ENCODE assay signal across 1 cellular context in the genomic region with DNA sequence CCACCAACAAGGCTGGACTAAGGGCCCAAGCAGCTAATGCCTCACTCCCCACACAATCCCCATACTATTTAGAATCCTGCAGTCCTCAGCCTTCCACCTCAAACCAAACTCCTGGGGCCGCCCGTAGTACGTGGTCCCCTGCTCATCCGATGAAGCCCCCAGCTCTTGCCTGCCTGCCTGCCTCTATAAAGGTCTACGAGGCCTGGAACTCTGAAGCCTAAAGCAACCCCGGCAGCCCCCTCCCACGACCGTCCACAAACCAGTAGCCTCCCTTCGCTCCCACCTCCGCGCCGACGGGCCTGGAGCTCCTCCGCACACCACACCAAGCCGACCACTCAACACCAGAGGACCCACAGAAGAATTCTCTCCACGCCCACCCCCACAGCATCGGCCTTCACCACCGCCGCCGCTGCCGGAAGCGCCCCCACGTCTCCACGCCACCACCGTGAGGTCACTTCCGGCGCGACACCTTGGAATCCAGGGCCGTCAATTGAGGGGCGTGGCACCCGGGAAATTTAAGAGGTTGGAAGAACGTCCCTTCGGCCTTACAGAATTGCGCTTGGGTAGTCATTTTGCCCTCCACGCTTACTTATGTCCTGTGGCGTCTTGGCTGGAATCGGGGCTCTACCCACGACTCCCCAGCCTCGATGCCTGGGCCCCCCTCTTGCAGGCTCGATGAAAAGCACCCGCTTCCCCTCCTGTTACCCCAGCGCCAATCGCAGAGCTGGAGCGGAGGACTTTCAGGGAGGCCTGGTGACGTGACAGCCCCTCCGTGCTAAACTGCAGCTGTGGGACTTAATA.
TF ChIP-seq lines count a peak whose summit lies in the region.

A gene with protein sequence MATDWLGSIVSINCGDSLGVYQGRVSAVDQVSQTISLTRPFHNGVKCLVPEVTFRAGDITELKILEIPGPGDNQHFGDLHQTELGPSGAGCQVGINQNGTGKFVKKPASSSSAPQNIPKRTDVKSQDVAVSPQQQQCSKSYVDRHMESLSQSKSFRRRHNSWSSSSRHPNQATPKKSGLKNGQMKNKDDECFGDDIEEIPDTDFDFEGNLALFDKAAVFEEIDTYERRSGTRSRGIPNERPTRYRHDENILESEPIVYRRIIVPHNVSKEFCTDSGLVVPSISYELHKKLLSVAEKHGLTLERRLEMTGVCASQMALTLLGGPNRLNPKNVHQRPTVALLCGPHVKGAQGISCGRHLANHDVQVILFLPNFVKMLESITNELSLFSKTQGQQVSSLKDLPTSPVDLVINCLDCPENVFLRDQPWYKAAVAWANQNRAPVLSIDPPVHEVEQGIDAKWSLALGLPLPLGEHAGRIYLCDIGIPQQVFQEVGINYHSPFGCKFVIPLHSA (minus strand): TSS at position 428 of the 801 bp plus-strand sequence. CDS start 20,900 bp downstream, outside the sequence.

TF ChIP-seq in K562, 482 proteins besides CTCF, POLR2A, EP300 and RAD21 (continued from another document and continues in another):
- TF ChIP-seq, protein P1, sequence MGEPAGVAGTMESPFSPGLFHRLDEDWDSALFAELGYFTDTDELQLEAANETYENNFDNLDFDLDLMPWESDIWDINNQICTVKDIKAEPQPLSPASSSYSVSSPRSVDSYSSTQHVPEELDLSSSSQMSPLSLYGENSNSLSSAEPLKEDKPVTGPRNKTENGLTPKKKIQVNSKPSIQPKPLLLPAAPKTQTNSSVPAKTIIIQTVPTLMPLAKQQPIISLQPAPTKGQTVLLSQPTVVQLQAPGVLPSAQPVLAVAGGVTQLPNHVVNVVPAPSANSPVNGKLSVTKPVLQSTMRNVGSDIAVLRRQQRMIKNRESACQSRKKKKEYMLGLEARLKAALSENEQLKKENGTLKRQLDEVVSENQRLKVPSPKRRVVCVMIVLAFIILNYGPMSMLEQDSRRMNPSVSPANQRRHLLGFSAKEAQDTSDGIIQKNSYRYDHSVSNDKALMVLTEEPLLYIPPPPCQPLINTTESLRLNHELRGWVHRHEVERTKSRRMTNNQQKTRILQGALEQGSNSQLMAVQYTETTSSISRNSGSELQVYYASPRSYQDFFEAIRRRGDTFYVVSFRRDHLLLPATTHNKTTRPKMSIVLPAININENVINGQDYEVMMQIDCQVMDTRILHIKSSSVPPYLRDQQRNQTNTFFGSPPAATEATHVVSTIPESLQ (CRISPR knock-in tag; IDR thresholded peaks at IDR 0.05): no peak; the same call in 1 of the 2 replicates
- peak; percentile 33; the same call in 1 of the 2 replicates for TF ChIP-seq DMBX1 (CRISPR knock-in tag; IDR thresholded peaks at IDR 0.05; ENCODE audit: borderline replicate concordance)
- no peak for TF ChIP-seq EZH2 (IDR thresholded peaks at IDR 0.05; ENCODE audit: borderline replicate concordance, low read depth, low read length)
- no peak for TF ChIP-seq SLC30A9 (CRISPR knock-in tag; IDR thresholded peaks at IDR 0.05)
- no peak for TF ChIP-seq CHD4 (IDR thresholded peaks at IDR 0.05; ENCODE audit: insufficient read depth, insufficient replicate concordance, low read depth, low read length, poor library complexity, severe bottlenecking)
- TF ChIP-seq, protein P2, sequence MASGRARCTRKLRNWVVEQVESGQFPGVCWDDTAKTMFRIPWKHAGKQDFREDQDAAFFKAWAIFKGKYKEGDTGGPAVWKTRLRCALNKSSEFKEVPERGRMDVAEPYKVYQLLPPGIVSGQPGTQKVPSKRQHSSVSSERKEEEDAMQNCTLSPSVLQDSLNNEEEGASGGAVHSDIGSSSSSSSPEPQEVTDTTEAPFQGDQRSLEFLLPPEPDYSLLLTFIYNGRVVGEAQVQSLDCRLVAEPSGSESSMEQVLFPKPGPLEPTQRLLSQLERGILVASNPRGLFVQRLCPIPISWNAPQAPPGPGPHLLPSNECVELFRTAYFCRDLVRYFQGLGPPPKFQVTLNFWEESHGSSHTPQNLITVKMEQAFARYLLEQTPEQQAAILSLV (tag; IDR thresholded peaks at IDR 0.05): no peak
- TF ChIP-seq ZNF696 (CRISPR knock-in tag; conservative IDR thresholded peaks at IDR 0.05): no peak
- no peak for TF ChIP-seq CCNT2 (IDR thresholded peaks at IDR 0.05; ENCODE audit: borderline replicate concordance, extremely low read depth, insufficient read length, low read depth, low read length)
- peak; percentile 99 for TF ChIP-seq PHF8 (IDR thresholded peaks at IDR 0.05; ENCODE audit: borderline replicate concordance, low read length)
- TF ChIP-seq, protein P3, sequence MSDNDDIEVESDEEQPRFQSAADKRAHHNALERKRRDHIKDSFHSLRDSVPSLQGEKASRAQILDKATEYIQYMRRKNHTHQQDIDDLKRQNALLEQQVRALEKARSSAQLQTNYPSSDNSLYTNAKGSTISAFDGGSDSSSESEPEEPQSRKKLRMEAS (CRISPR knock-in tag; IDR thresholded peaks at IDR 0.05): peak; percentile 65
- TF ChIP-seq GATA2 (CRISPR knock-in tag; IDR thresholded peaks at IDR 0.05): no peak
- TF ChIP-seq RFX1 (IDR thresholded peaks at IDR 0.05): peak; percentile 35; the same call in 1 of the 2 replicates
- TF ChIP-seq, protein P4, sequence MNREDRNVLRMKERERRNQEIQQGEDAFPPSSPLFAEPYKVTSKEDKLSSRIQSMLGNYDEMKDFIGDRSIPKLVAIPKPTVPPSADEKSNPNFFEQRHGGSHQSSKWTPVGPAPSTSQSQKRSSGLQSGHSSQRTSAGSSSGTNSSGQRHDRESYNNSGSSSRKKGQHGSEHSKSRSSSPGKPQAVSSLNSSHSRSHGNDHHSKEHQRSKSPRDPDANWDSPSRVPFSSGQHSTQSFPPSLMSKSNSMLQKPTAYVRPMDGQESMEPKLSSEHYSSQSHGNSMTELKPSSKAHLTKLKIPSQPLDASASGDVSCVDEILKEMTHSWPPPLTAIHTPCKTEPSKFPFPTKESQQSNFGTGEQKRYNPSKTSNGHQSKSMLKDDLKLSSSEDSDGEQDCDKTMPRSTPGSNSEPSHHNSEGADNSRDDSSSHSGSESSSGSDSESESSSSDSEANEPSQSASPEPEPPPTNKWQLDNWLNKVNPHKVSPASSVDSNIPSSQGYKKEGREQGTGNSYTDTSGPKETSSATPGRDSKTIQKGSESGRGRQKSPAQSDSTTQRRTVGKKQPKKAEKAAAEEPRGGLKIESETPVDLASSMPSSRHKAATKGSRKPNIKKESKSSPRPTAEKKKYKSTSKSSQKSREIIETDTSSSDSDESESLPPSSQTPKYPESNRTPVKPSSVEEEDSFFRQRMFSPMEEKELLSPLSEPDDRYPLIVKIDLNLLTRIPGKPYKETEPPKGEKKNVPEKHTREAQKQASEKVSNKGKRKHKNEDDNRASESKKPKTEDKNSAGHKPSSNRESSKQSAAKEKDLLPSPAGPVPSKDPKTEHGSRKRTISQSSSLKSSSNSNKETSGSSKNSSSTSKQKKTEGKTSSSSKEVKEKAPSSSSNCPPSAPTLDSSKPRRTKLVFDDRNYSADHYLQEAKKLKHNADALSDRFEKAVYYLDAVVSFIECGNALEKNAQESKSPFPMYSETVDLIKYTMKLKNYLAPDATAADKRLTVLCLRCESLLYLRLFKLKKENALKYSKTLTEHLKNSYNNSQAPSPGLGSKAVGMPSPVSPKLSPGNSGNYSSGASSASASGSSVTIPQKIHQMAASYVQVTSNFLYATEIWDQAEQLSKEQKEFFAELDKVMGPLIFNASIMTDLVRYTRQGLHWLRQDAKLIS (CRISPR knock-in tag; IDR thresholded peaks at IDR 0.05): no peak
- TF ChIP-seq, protein P5, sequence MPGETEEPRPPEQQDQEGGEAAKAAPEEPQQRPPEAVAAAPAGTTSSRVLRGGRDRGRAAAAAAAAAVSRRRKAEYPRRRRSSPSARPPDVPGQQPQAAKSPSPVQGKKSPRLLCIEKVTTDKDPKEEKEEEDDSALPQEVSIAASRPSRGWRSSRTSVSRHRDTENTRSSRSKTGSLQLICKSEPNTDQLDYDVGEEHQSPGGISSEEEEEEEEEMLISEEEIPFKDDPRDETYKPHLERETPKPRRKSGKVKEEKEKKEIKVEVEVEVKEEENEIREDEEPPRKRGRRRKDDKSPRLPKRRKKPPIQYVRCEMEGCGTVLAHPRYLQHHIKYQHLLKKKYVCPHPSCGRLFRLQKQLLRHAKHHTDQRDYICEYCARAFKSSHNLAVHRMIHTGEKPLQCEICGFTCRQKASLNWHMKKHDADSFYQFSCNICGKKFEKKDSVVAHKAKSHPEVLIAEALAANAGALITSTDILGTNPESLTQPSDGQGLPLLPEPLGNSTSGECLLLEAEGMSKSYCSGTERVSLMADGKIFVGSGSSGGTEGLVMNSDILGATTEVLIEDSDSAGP (CRISPR knock-in tag; IDR thresholded peaks at IDR 0.05): no peak
- TF ChIP-seq NEUROD1 (IDR thresholded peaks at IDR 0.05; ENCODE audit: borderline replicate concordance, low read depth, low read length, partially characterized antibody): no peak
- peak; percentile 83 for TF ChIP-seq POLR2B (IDR thresholded peaks at IDR 0.05; ENCODE audit: low read depth, partially characterized antibody)
- TF ChIP-seq, protein P6, sequence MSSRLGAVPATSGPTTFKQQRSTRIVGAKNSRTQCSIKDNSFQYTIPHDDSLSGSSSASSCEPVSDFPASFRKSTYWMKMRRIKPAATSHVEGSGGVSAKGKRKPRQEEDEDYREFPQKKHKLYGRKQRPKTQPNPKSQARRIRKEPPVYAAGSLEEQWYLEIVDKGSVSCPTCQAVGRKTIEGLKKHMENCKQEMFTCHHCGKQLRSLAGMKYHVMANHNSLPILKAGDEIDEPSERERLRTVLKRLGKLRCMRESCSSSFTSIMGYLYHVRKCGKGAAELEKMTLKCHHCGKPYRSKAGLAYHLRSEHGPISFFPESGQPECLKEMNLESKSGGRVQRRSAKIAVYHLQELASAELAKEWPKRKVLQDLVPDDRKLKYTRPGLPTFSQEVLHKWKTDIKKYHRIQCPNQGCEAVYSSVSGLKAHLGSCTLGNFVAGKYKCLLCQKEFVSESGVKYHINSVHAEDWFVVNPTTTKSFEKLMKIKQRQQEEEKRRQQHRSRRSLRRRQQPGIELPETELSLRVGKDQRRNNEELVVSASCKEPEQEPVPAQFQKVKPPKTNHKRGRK (tag; IDR thresholded peaks at IDR 0.05): no peak
- no peak for TF ChIP-seq PTBP1 (IDR thresholded peaks at IDR 0.05; ENCODE audit: low read depth, low read length)
- TF ChIP-seq ZFPM2 (CRISPR knock-in tag; IDR thresholded peaks at IDR 0.05): no peak
- TF ChIP-seq SNRNP70 (optimal IDR thresholded peaks at IDR 0.05; ENCODE audit: low read depth, low read length): no peak
- no peak for TF ChIP-seq ESRRB (CRISPR knock-in tag; IDR thresholded peaks at IDR 0.05; ENCODE audit: borderline replicate concordance)
- TF ChIP-seq ZNF134 (CRISPR knock-in tag; conservative IDR thresholded peaks at IDR 0.05): no peak
- TF ChIP-seq BRD9 (IDR thresholded peaks at IDR 0.05; ENCODE audit: low read depth, partially characterized antibody): no peak
- no peak; the same call in 1 of the 2 replicates for TF ChIP-seq STAG1 (CRISPR knock-in tag; IDR thresholded peaks at IDR 0.05; ENCODE audit: borderline replicate concordance)
- no peak for TF ChIP-seq ZNF384 (IDR thresholded peaks at IDR 0.05; ENCODE audit: low read depth, low read length)
- TF ChIP-seq SUPT5H (IDR thresholded peaks at IDR 0.05): peak; percentile 93
- no peak for TF ChIP-seq SMARCA5 (IDR thresholded peaks at IDR 0.05)
- peak; percentile 78; the same call in 1 of the 2 replicates for TF ChIP-seq NBN (IDR thresholded peaks at IDR 0.05; ENCODE audit: low read depth)
- peak; percentile 99 for TF ChIP-seq GABPA (tag; conservative IDR thresholded peaks at IDR 0.05; ENCODE audit: low read depth)
- no peak for TF ChIP-seq NCOA2 (IDR thresholded peaks at IDR 0.05; ENCODE audit: partially characterized antibody in 2 of 2)
- TF ChIP-seq GATAD2A (IDR thresholded peaks at IDR 0.05): peak; percentile 24; the same call in 1 of the 2 replicates
- TF ChIP-seq BDP1 (IDR thresholded peaks at IDR 0.05; ENCODE audit: insufficient read depth, insufficient read length): no peak
- TF ChIP-seq SAP30 (IDR thresholded peaks at IDR 0.05; ENCODE audit: borderline replicate concordance, insufficient read depth, low read depth, low read length, poor library complexity, severe bottlenecking): peak; percentile 98
- no peak for TF ChIP-seq SMARCB1 (IDR thresholded peaks at IDR 0.05; ENCODE audit: insufficient read length, low read depth)
- TF ChIP-seq, protein P7, sequence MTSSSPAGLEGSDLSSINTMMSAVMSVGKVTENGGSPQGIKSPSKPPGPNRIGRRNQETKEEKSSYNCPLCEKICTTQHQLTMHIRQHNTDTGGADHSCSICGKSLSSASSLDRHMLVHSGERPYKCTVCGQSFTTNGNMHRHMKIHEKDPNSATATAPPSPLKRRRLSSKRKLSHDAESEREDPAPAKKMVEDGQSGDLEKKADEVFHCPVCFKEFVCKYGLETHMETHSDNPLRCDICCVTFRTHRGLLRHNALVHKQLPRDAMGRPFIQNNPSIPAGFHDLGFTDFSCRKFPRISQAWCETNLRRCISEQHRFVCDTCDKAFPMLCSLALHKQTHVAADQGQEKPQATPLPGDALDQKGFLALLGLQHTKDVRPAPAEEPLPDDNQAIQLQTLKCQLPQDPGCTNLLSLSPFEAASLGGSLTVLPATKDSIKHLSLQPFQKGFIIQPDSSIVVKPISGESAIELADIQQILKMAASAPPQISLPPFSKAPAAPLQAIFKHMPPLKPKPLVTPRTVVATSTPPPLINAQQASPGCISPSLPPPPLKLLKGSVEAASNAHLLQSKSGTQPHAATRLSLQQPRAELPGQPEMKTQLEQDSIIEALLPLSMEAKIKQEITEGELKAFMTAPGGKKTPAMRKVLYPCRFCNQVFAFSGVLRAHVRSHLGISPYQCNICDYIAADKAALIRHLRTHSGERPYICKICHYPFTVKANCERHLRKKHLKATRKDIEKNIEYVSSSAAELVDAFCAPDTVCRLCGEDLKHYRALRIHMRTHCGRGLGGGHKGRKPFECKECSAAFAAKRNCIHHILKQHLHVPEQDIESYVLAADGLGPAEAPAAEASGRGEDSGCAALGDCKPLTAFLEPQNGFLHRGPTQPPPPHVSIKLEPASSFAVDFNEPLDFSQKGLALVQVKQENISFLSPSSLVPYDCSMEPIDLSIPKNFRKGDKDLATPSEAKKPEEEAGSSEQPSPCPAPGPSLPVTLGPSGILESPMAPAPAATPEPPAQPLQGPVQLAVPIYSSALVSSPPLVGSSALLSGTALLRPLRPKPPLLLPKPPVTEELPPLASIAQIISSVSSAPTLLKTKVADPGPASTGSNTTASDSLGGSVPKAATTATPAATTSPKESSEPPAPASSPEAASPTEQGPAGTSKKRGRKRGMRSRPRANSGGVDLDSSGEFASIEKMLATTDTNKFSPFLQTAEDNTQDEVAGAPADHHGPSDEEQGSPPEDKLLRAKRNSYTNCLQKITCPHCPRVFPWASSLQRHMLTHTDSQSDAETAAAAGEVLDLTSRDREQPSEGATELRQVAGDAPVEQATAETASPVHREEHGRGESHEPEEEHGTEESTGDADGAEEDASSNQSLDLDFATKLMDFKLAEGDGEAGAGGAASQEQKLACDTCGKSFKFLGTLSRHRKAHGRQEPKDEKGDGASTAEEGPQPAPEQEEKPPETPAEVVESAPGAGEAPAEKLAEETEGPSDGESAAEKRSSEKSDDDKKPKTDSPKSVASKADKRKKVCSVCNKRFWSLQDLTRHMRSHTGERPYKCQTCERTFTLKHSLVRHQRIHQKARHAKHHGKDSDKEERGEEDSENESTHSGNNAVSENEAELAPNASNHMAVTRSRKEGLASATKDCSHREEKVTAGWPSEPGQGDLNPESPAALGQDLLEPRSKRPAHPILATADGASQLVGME (CRISPR knock-in tag; IDR thresholded peaks at IDR 0.05): no peak
- no peak for TF ChIP-seq ZKSCAN3 (CRISPR knock-in tag; IDR thresholded peaks at IDR 0.05)
- no peak for TF ChIP-seq MYBL2 (IDR thresholded peaks at IDR 0.05; ENCODE audit: low read depth)
- no peak for TF ChIP-seq MYBL2 (CRISPR knock-in tag; IDR thresholded peaks at IDR 0.05; ENCODE audit: borderline replicate concordance)
